ENCODE assay signal across 8 cellular contexts in the genomic region with DNA sequence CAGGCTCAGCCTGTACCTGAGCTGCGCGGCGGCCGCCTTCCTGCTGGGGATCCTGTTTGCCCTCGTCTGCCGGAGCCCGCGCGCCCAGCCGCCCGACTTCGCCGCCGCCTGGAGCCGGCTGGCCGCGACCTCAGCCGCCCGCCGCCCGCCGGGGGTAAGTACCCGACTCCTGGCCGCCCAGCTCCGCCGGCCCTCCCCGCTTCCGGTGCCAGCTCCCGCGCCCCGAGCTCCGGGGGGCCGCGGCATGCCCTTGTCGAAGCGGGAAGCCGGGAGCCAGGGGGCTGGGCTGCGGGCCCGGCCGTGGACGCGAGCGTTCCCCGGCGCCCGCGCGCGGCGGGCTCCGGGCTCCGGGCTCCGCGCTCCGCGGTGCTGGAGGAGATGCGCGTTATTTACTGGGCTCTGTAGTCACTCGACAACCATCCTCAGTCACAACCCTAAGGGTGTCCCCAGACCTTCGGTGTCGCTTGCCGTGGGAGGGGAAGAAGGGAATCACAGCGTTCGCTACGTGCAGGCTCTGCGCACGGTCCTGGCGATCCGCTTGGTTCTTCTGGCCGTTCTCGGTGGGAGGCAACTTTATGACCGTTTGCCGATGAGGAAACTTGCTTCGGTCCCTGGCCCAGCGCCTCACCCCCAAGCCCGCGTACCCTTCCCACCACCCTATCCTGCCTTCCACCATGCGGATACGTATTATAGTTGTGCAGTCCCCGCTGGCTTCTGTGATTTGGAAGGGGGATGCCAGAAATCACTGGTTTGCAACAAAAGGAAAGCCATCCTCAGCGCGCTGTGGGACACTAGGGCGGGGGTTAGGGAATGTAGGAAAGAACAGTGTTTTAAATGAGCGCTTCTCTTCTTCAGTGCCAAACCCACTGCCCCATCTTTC. TPM values are rescaled to one million over a fixed set of nuclear protein-coding genes. Genes with fewer than 3 reads are reported as not detected.
DNase-seq lines count a peak whose midpoint lies in the region; ATAC-seq and TF ChIP-seq lines count a peak whose summit lies in the region.

No MANE protein-coding gene starts in this region.

- H3K36me3 ChIP-seq in KOPT-K1 (ENCODE audit: insufficient read depth, low read length), result no peaks in the 10 kb centered on the region

- no peaks in the 10 kb centered on the region for H3K27me3 Mint-ChIP-seq in activated CD8-positive, alpha-beta T cell treated with anti-CD3 and anti-CD28 coated beads for 36 hours

- no peaks in the 10 kb centered on the region for H3K9me3 Mint-ChIP-seq in activated CD8-positive, alpha-beta T cell treated with anti-CD3 and anti-CD28 coated beads for 36 hours

- peak overlapping the region; percentile 85 for H3K27ac Mint-ChIP-seq in activated CD8-positive, alpha-beta T cell treated with anti-CD3 and anti-CD28 coated beads for 36 hours

- peaks cover 9% of the 10 kb centered on the region for H3K36me3 Mint-ChIP-seq in activated CD8-positive, alpha-beta T cell treated with anti-CD3 and anti-CD28 coated beads for 36 hours (ENCODE audit: low read depth)

- CTCF ChIA-PET in activated CD8-positive, alpha-beta T cell treated with anti-CD3 and anti-CD28 coated beads for 36 hours (lab: Charles Lee), result no interaction called here

- ATAC-seq in GM21528 (IDR thresholded peaks at IDR 0.05; ENCODE audit: low FRiP score, unreplicated experiment), result peak; percentile 18
- peak; percentile 32 for ATAC-seq in activated CD8-positive, alpha-beta T cell treated with anti-CD3 and anti-CD28 coated beads for 36 hours

- no peak for TF ChIP-seq CTCF in activated CD8-positive, alpha-beta T cell treated with anti-CD3 and anti-CD28 coated beads for 36 hours (IDR thresholded peaks at IDR 0.05)

- intact Hi-C loops in activated CD8-positive, alpha-beta T cell treated with anti-CD3 and anti-CD28 coated beads for 36 hours (cut with micrococcal nuclease), result no loop called here

- POLR2A ChIA-PET in activated CD8-positive, alpha-beta T cell treated with anti-CD3 and anti-CD28 coated beads for 36 hours (lab: Charles Lee), result interaction anchor here (1.3 to 1.9 kb wide), 4 partner anchors 10 to 185 kb away, joined by 4 to 10 read pairs (median 6); a partner anchor contains a TSS

- DNase-seq in Daoy (ENCODE audit: low read depth), result peak; percentile 53
- DNase-seq in activated CD8-positive, alpha-beta T cell treated with anti-CD3 and anti-CD28 coated beads for 36 hours, result peak; percentile 61
- DNase-seq in effector CD8-positive, alpha-beta T cell (lab: John Stamatoyannopoulos, UW), result peak; percentile 15
- DNase-seq in lung microvascular endothelial cell (ENCODE audit: low read depth in 2 of 2), result peak; percentile 65 to 68
- DNase-seq in stimulated activated CD8-positive, alpha-beta memory T cell treated with anti-CD3 and anti-CD28 coated beads, Interleukin-15, amount 100 ng/mL, for 48 hours (ENCODE audit: low read depth in 2 of 2), result peak; percentile 25 to 27
- no peak for DNase-seq in HuH-7.5 (ENCODE audit: low spot score)

- H3K4me1 Mint-ChIP-seq in activated CD8-positive, alpha-beta T cell treated with anti-CD3 and anti-CD28 coated beads for 36 hours (ENCODE audit: low read depth), result peaks cover 28% of the 10 kb centered on the region

- peak overlapping the region; percentile 24 for H3K27ac ChIP-seq in KOPT-K1 (ENCODE audit: low read depth, low read length, poor library complexity, severe bottlenecking)

- H3K9me3 ChIP-seq in KOPT-K1 (ENCODE audit: insufficient read depth, low read length, poor library complexity, severe bottlenecking), result no peaks in the 10 kb centered on the region

- H3K4me3 Mint-ChIP-seq in activated CD8-positive, alpha-beta T cell treated with anti-CD3 and anti-CD28 coated beads for 36 hours, result peak overlapping the region; percentile 93

RNA-seq across cellular contexts. Expression of a gene that starts 0.9 kb away (rescaled TPM):
- 12.6 and 14.8 TPM in 2 replicates for total RNA-seq in Daoy (2014; rRNA removed; shearing (Covaris generic))
- total RNA-seq in activated CD8-positive, alpha-beta T cell treated with anti-CD3 and anti-CD28 coated beads for 36 hours, result 10 to 100 TPM; 24.0 to 24.3 TPM
- 27.2 and 59.5 TPM in 2 replicates for total RNA-seq in lung microvascular endothelial cell

RNA-seq across cellular contexts. Expression of a gene that starts 6.5 kb away (rescaled TPM):
- total RNA-seq in Daoy (2014; rRNA removed; shearing (Covaris generic)), result 19.6 and 22.3 TPM in 2 replicates
- 10 to 100 TPM; 48.5 to 50.3 TPM for total RNA-seq in activated CD8-positive, alpha-beta T cell treated with anti-CD3 and anti-CD28 coated beads for 36 hours
- total RNA-seq in lung microvascular endothelial cell, result 17.2 and 27.0 TPM in 2 replicates
